18 cellular contexts compared by ENCODE assay signal in the genomic region with DNA sequence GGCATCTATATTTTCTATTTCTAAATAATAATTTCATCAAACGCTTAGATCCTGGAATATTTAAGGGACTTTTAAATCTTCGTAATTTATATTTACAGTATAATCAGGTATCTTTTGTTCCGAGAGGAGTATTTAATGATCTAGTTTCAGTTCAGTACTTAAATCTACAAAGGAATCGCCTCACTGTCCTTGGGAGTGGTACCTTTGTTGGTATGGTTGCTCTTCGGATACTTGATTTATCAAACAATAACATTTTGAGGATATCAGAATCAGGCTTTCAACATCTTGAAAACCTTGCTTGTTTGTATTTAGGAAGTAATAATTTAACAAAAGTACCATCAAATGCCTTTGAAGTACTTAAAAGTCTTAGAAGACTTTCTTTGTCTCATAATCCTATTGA. TPM values are rescaled to one million over a fixed set of nuclear protein-coding genes. Genes with fewer than 3 reads are reported as not detected.
A peak's percentile ranks its signal among the peaks of the same experiment; 100 is the strongest.
DNase-seq lines count a peak whose midpoint lies in the region; ATAC-seq and TF ChIP-seq lines count a peak whose summit lies in the region.
"Had no signal": no experiment of that assay in that cellular context is flagged by ENCODE, and none has a peak within 500 bp of the region (broad histone marks: within the 10 kb centered on the region; RNA-seq: fewer than 3 reads in every experiment).

No MANE protein-coding gene starts in this region.

- intact Hi-C loops in esophagus squamous epithelium (cut with DNase I) (no loop called here), psoas muscle (cut with DNase I) (no loop called here)

- no peaks in the 10 kb centered on the region for H3K9me2 ChIP-seq in Loucy (replicated peaks; ENCODE audit: low read depth, low read length)

- peak overlapping the region in 10 of 11 experiments; percentile 30 to 81 (median 63); a peak in 18 of 22 replicates for H3K4me2 ChIP-seq in BLaER1 treated with 17β-estradiol and CSF1 and Interleukin-3, amounts not matched to agents 10 nM and 100 nM
- H3K4me2 ChIP-seq in Loucy (ENCODE audit: low read depth, low read length, poor library complexity, severe bottlenecking): peak overlapping the region; percentile 79
- H3K4me2 ChIP-seq: KMS-11 had no signal

- DNase-seq in esophagus squamous epithelium (lab: John Stamatoyannopoulos, UW): no peak
- no peak for DNase-seq in psoas muscle
- no peak for DNase-seq in activated CD4-positive, CD25-positive, alpha-beta regulatory T cell treated with anti-CD3 and anti-CD28 coated beads, Interleukin-2, amount 50 U/mL, for 72 hours
- DNase-seq in NCI-H2196 treated with DMSO at 0.1 percent for 48 hours (lab: John Stamatoyannopoulos, UW; ENCODE audit: unreplicated experiment): no peak
- no peak for DNase-seq in HuH-7 (ENCODE audit: low spot score)
- DNase-seq in activated T-cell treated with anti-CD3 and anti-CD28 coated beads for 4 hours: no peak
- DNase-seq: DMS 273 treated with DMSO at 0.1 percent for 48 hours, H7, NCI-H1048, NCI-H1436, NCI-H2029, NCI-H2171 treated with DMSO at 0.1 percent for 48 hours, Right ventricle myocardium superior had no signal

- TF ChIP-seq POLR2A in esophagus squamous epithelium (IDR thresholded peaks at IDR 0.05): no peak

- ATAC-seq in psoas muscle: no peak
- ATAC-seq: HepG2 had no signal

- TF ChIP-seq CTCF in Loucy (conservative IDR thresholded peaks at IDR 0.05; ENCODE audit: low read length): no peak
- TF ChIP-seq CTCF in esophagus squamous epithelium (IDR thresholded peaks at IDR 0.05): no peak
- TF ChIP-seq CTCF in psoas muscle (IDR thresholded peaks at IDR 0.05): no peak

- peaks cover 0 to 53% (median 22%) of the 10 kb centered on the region in 11 experiments; a peak in 14 of 22 replicates for H3K36me3 ChIP-seq in BLaER1 treated with 17β-estradiol and CSF1 and Interleukin-3, amounts not matched to agents 10 nM and 100 nM
- no peaks in the 10 kb centered on the region for H3K36me3 ChIP-seq in Loucy (ENCODE audit: insufficient read depth, low read length)
- H3K36me3 ChIP-seq in esophagus squamous epithelium: peaks cover 0 to 9% (median 0%) of the 10 kb centered on the region in 3 donors
- H3K36me3 ChIP-seq in psoas muscle (ENCODE audit: insufficient read depth in 1 of 2, low read depth in 1 of 2): no peaks in the 10 kb centered on the region

- peak overlapping the region in 7 of 10 experiments; percentile 47 to 61 (median 51); a peak in 9 of 20 replicates for H3K4me3 ChIP-seq in BLaER1 treated with 17β-estradiol and CSF1 and Interleukin-3, amounts not matched to agents 10 nM and 100 nM
- H3K4me3 ChIP-seq in Loucy (ENCODE audit: low read length, poor library complexity, severe bottlenecking) (peak overlapping the region; percentile 78), esophagus squamous epithelium (peak overlapping the region in 3 of 4 donors; percentile 10 to 35 (median 25)), psoas muscle (peak overlapping the region; percentile 24)
- H3K4me3 ChIP-seq: SK-N-MC had no signal

- H4K20me1 ChIP-seq in BLaER1 treated with 17β-estradiol and CSF1 and Interleukin-3, amounts not matched to agents 10 nM and 100 nM: no peaks in the 10 kb centered on the region
- peaks cover 6% of the 10 kb centered on the region for H4K20me1 ChIP-seq in Loucy (ENCODE audit: insufficient read depth, low read length, poor library complexity, severe bottlenecking)

- H3F3A ChIP-seq in Loucy (ENCODE audit: low read depth): no peaks in the 10 kb centered on the region

- 70 to 75% methylated on average over 5 of the region's 5 CpGs for WGBS in esophagus squamous epithelium, 2 donors
- 74 to 86% (median 82%) methylated on average over 5 of the region's 5 CpGs for WGBS in psoas muscle, 3 donors

- H2AFZ ChIP-seq in Loucy (ENCODE audit: low read length): no peak overlapping the region

- H3K27me3 ChIP-seq in BLaER1 treated with 17β-estradiol and CSF1 and Interleukin-3, amounts not matched to agents 10 nM and 100 nM: no peaks in the 10 kb centered on the region
- H3K27me3 ChIP-seq in Loucy (ENCODE audit: insufficient read depth, low read length, poor library complexity, severe bottlenecking): no peaks in the 10 kb centered on the region
- no peaks in the 10 kb centered on the region for H3K27me3 ChIP-seq in esophagus squamous epithelium
- H3K27me3 ChIP-seq in psoas muscle (ENCODE audit: insufficient read depth in 3 of 3, low read length in 2 of 3): no peaks in the 10 kb centered on the region

- peaks cover 65% of the 10 kb centered on the region for H3K79me2 ChIP-seq in Loucy (ENCODE audit: insufficient read depth, low read length)

- H3K9ac ChIP-seq in BLaER1 treated with 17β-estradiol and CSF1 and Interleukin-3, amounts not matched to agents 10 nM and 100 nM: peak overlapping the region in 4 of 11 experiments; percentile 48 to 62 (median 50); a peak in 5 of 22 replicates
- peak overlapping the region; percentile 86 for H3K9ac ChIP-seq in Loucy (ENCODE audit: low read depth, low read length, poor library complexity, severe bottlenecking)
- H3K9ac ChIP-seq: KMS-11 had no signal

- peaks cover 42 to 74% (median 57%) of the 10 kb centered on the region in 10 experiments for H3K4me1 ChIP-seq in BLaER1 treated with 17β-estradiol and CSF1 and Interleukin-3, amounts not matched to agents 10 nM and 100 nM
- H3K4me1 ChIP-seq in Loucy (ENCODE audit: insufficient read depth, low read length, poor library complexity, severe bottlenecking) (peaks cover 86% of the 10 kb centered on the region), esophagus squamous epithelium (no peaks in the 10 kb centered on the region), psoas muscle (no peaks in the 10 kb centered on the region)

- peak overlapping the region in 4 of 11 experiments; percentile 41 to 73 (median 56); a peak in 5 of 22 replicates for H3K27ac ChIP-seq in BLaER1 treated with 17β-estradiol and CSF1 and Interleukin-3, amounts not matched to agents 10 nM and 100 nM
- H3K27ac ChIP-seq in esophagus squamous epithelium: peak overlapping the region in 2 of 4 donors; percentile 49 to 51
- H3K27ac ChIP-seq in psoas muscle: no peak overlapping the region
- H3K27ac ChIP-seq: KMS-11, SK-N-MC had no signal

- H3K9me3 ChIP-seq in BLaER1 treated with 17β-estradiol and CSF1 and Interleukin-3, amounts not matched to agents 10 nM and 100 nM (replicated peaks in 1 of 11): peaks cover 0 to 12% (median 8%) of the 10 kb centered on the region in 11 experiments; a peak in 9 of 22 replicates
- no peaks in the 10 kb centered on the region for H3K9me3 ChIP-seq in Loucy (ENCODE audit: insufficient read depth, low read depth, low read length)
- H3K9me3 ChIP-seq in esophagus squamous epithelium: no peaks in the 10 kb centered on the region
- no peaks in the 10 kb centered on the region for H3K9me3 ChIP-seq in psoas muscle

RNA-seq across cellular contexts. Expression of a gene that starts 1.1 kb away (rescaled TPM):
- total RNA-seq in esophagus squamous epithelium (1 to 10 TPM in 2 of 4 donors, under 1 TPM in 2; 0.49 to 3.6 (median 1.3) TPM), psoas muscle (1 to 10 TPM in 1 of 4 donors, under 1 TPM in 3; 0.32 to 1.6 (median 0.77) TPM)
- under 1 TPM; 0.17 to 0.89 (median 0.45) TPM for polyA plus RNA-seq in psoas muscle

Comparison
In these comparisons a context has a peak if more than half of its experiments do, and no peak if none do; other contexts are left out.
1. H3K4me3 ChIP-seq: peak in every context shown above with its lines; median percentile 78 in Loucy; 51 in BLaER1 treated with 17β-estradiol and CSF1 and Interleukin-3, amounts not matched to agents 10 nM and 100 nM; 25 in esophagus squamous epithelium; 24 in psoas muscle.